Comparison of ENCODE assay signal across 11 cellular contexts in genomic region chr10:35940067-35940989, GRCh38.
DNase-seq lines count a peak whose midpoint lies in the region; ATAC-seq and TF ChIP-seq lines count a peak whose summit lies in the region.
"Had no signal": no experiment of that assay in that cellular context is flagged by ENCODE, and none has a peak within 500 bp of the region (broad histone marks: within the 10 kb centered on the region; RNA-seq: fewer than 3 reads in every experiment).

No MANE protein-coding gene starts in this region.

- H3K4ac ChIP-seq in neuronal stem cell (ENCODE audit: low read length) = no peak overlapping the region

- H2AK5ac ChIP-seq in neuronal stem cell (ENCODE audit: low read depth, low read length) = no peak overlapping the region

- H4K91ac ChIP-seq in neuronal stem cell (ENCODE audit: low read depth, low read length, poor library complexity) = no peak overlapping the region

- H2BK15ac ChIP-seq in neuronal stem cell (ENCODE audit: low read length) = no peak overlapping the region

- H3K4me3 ChIP-seq in fibroblast of pulmonary artery (replicated peaks; ENCODE audit: low read depth, low read length) = no peak overlapping the region
- H3K4me3 ChIP-seq in neuronal stem cell (ENCODE audit: low read length in 2 of 2) = no peak overlapping the region

- no peak overlapping the region for H2BK12ac ChIP-seq in neuronal stem cell (ENCODE audit: low read length)

- no peak overlapping the region for H2BK120ac ChIP-seq in neuronal stem cell (ENCODE audit: low read depth, low read length)

- H2BK5ac ChIP-seq in neuronal stem cell (ENCODE audit: low read length) = no peak overlapping the region

- no peak overlapping the region for H3K14ac ChIP-seq in neuronal stem cell (ENCODE audit: low read length)

- H3K36me3 ChIP-seq in neuronal stem cell (replicated peaks in 1 of 2; ENCODE audit: control insufficient read depth in 2 of 2, insufficient read depth in 2 of 2, low read length in 2 of 2) = no peaks in the 10 kb centered on the region

- WGBS in neuronal stem cell (ENCODE audit: extremely low coverage in 2 of 2, insufficient read length in 2 of 2, insufficient replicate concordance in 1 of 2), 2 donors = no CpG with 5 or more reads among the region's 14 CpGs

- ATAC-seq in left lobe of liver = no peak

- H2AFZ ChIP-seq in neuronal stem cell (ENCODE audit: low read length) = peak overlapping the region; percentile 49

- H4K8ac ChIP-seq in neuronal stem cell (ENCODE audit: low read depth, low read length) = no peak overlapping the region

- peaks cover 0 to 8% (median 0%) of the 10 kb centered on the region in 3 experiments for H3K27me3 ChIP-seq in neuronal stem cell (ENCODE audit: control insufficient read depth in 3 of 3, insufficient read depth in 3 of 3, low read depth in 1 of 3, low read length in 3 of 3)

- no peak for TF ChIP-seq CTCF in fibroblast of pulmonary artery (IDR thresholded peaks at IDR 0.05; ENCODE audit: low read length, missing control alignments)

- H3K9ac ChIP-seq in neuronal stem cell (ENCODE audit: low read depth, low read length, poor library complexity) = no peak overlapping the region

- H3K27ac ChIP-seq in neuronal stem cell (replicated peaks; ENCODE audit: low read length) = no peak overlapping the region
- H3K27ac ChIP-seq: C4-2B had no signal

- H3K79me1 ChIP-seq in neuronal stem cell (ENCODE audit: low read depth, low read length) = no peaks in the 10 kb centered on the region

- no peak overlapping the region for H3K23ac ChIP-seq in neuronal stem cell (ENCODE audit: low read depth, low read length, poor library complexity)

- H3K9me3 ChIP-seq in neuronal stem cell (replicated peaks in 1 of 2; ENCODE audit: control insufficient read depth in 2 of 2, insufficient read depth in 1 of 2, low read depth in 1 of 2, low read length in 2 of 2) = no peaks in the 10 kb centered on the region

- peaks cover 0 to 12% of the 10 kb centered on the region in 2 donors for H3K4me1 ChIP-seq in neuronal stem cell (ENCODE audit: control insufficient read depth in 2 of 2, insufficient read depth in 1 of 2, low read depth in 1 of 2, low read length in 2 of 2)

- no peak overlapping the region for H3K4me2 ChIP-seq in neuronal stem cell (ENCODE audit: insufficient read depth, low read length, poor library complexity, severe bottlenecking)

- DNase-seq in DMS 273 (lab: John Stamatoyannopoulos, UW; ENCODE audit: unreplicated experiment) (peak; percentile 78), NCI-H345 (lab: John Stamatoyannopoulos, UW) (peak; percentile 86), fibroblast of pulmonary artery (ENCODE audit: low read depth) (peak; percentile 25), neuronal stem cell (ENCODE audit: low spot score) (no peak), NCI-H226 (no peak), NCI-H2227 (lab: John Stamatoyannopoulos, UW; ENCODE audit: unreplicated experiment) (no peak), left lobe of liver (ENCODE audit: low spot score) (no peak)
- no peak for DNase-seq in activated effector memory CD4-positive, alpha-beta T cell treated with anti-CD3 and anti-CD28 coated beads, Interleukin-2, amount 50 U/mL, for 16 hours
- DNase-seq: central memory CD4-positive, alpha-beta T cell; MM.1S had no signal

- H3K18ac ChIP-seq in neuronal stem cell (ENCODE audit: low read length) = peak overlapping the region; percentile 50

Comparison
In these comparisons a context has a peak if more than half of its experiments do, and no peak if none do; other contexts are left out.
1. DNase-seq: peak in DMS 273 (single experiment), NCI-H345 (single experiment) and fibroblast of pulmonary artery (single experiment); none in neuronal stem cell (single experiment), NCI-H226 (single experiment), activated effector memory CD4-positive, alpha-beta T cell treated with anti-CD3 and anti-CD28 coated beads, Interleukin-2, amount 50 U/mL, for 16 hours (single experiment), NCI-H2227 (single experiment) and left lobe of liver (single experiment).